ENCODE assay signal across 25 cellular contexts in genomic region chr6:105332576-105332975, GRCh38.
"Had no signal": no experiment of that assay in that cellular context is flagged by ENCODE, and none has a peak within 500 bp of the region (broad histone marks: within the 10 kb centered on the region; RNA-seq: fewer than 3 reads in every experiment).

No MANE protein-coding gene starts in this region.

- ATAC-seq: HepG2 had no signal

- DNase-seq: IMR-90, Karpas-422, KG1, MG63, NCI-H1092, NCI-H1105 treated with DMSO at 0.1 percent for 48 hours, NCI-H1417 treated with DMSO at 0.1 percent for 48 hours, NCI-H146, NCI-H1694 treated with DMSO at 0.1 percent for 48 hours, NCI-H1930, NCI-H2081, NCI-H2107, NCI-H2171, NCI-H226, NCI-H446, NCI-H510A, NCI-H524 treated with DMSO at 0.1 percent for 48 hours, NCI-H69, NCI-H774, Right ventricle myocardium superior, RPMI8226, SIG-M5 had no signal

- H3K27ac ChIP-seq: SJSA1, SK-N-MC had no signal

- H3K4me3 ChIP-seq: MG63, SJSA1, SK-N-MC had no signal

- H3K9me3 ChIP-seq: MG63, SJSA1 had no signal

- H3K27me3 ChIP-seq: MG63, SJSA1 had no signal
